ENCODE assay signal across 8 cellular contexts in genomic region chr3:195659136-195659533, GRCh38.
DNase-seq lines count a peak whose midpoint lies in the region; ATAC-seq, FAIRE-seq and TF ChIP-seq lines count a peak whose summit lies in the region.
"Not testable (repeated sequence)": the region's sequence is repeated elsewhere in the genome, so short reads cannot be mapped to it uniquely, and the experiment has no call there.

No MANE protein-coding gene starts in this region.

- H3F3A ChIP-seq in SU-DHL-6 (ENCODE audit: insufficient read depth) = peaks cover 10% of the 10 kb centered on the region
- not testable (repeated sequence) for H3F3A ChIP-seq in neural progenitor cell (ENCODE audit: low read depth)

- not testable (repeated sequence) for H2AFZ ChIP-seq in SU-DHL-6 (ENCODE audit: low read depth, low read length, severe bottlenecking); neural progenitor cell (replicated peaks)

- H3K36me3 Mint-ChIP-seq in activated T-cell treated with anti-CD3 and anti-CD28 coated beads, Interleukin-2, amount 50 U/mL, for 72 hours (ENCODE audit: insufficient read depth in 2 of 2); neural progenitor cell: not testable (repeated sequence)

- peak overlapping the region in 3 of 11 experiments; percentile 46 to 65 (median 54); a peak in 6 of 22 replicates for H3K9ac ChIP-seq in BLaER1 treated with 17β-estradiol and CSF1 and Interleukin-3, amounts not matched to agents 10 nM and 100 nM
- not testable (repeated sequence) for H3K9ac ChIP-seq in HUES64 (ENCODE audit: low read depth, low read length); SU-DHL-6 (ENCODE audit: low read length); neural progenitor cell

- H3K79me2 ChIP-seq in SU-DHL-6 (ENCODE audit: insufficient read depth, low read length); neural progenitor cell (ENCODE audit: low read depth): not testable (repeated sequence)

- H4K20me1 ChIP-seq in BLaER1 treated with 17β-estradiol and CSF1 and Interleukin-3, amounts not matched to agents 10 nM and 100 nM; SU-DHL-6 (ENCODE audit: low read depth, low read length); neural progenitor cell (ENCODE audit: low read depth): not testable (repeated sequence)

- peaks cover 14% of the 10 kb centered on the region for H3K4me1 Mint-ChIP-seq in activated T-cell treated with anti-CD3 and anti-CD28 coated beads, Interleukin-2, amount 50 U/mL, for 72 hours (ENCODE audit: low read depth)
- H3K4me1 Mint-ChIP-seq in neural progenitor cell = not testable (repeated sequence)

- not testable (repeated sequence) for TF ChIP-seq CTCF in SU-DHL-6 (IDR thresholded peaks at IDR 0.05; ENCODE audit: insufficient read depth, low read length, poor library complexity, severe bottlenecking); bronchial epithelial cell (IDR thresholded peaks at IDR 0.05; ENCODE audit: insufficient read depth, low read length, severe bottlenecking); heart right ventricle (IDR thresholded peaks at IDR 0.05); neural progenitor cell (IDR thresholded peaks at IDR 0.05); upper lobe of right lung (IDR thresholded peaks at IDR 0.05)

- H3K36me3 ChIP-seq in BLaER1 treated with 17β-estradiol and CSF1 and Interleukin-3, amounts not matched to agents 10 nM and 100 nM; HUES64 (ENCODE audit: insufficient read depth, low read length); SU-DHL-6 (ENCODE audit: low read length); bronchial epithelial cell (ENCODE audit: control insufficient read depth, insufficient read depth, low read length); neural progenitor cell; upper lobe of right lung: not testable (repeated sequence)
- peaks cover 0 to 17% (median 0%) of the 10 kb centered on the region in 9 donors for H3K36me3 ChIP-seq in heart right ventricle

- H3K27ac Mint-ChIP-seq in activated T-cell treated with anti-CD3 and anti-CD28 coated beads, Interleukin-2, amount 50 U/mL, for 72 hours; neural progenitor cell: not testable (repeated sequence)

- not testable (repeated sequence) for H3K27me3 ChIP-seq in BLaER1 treated with 17β-estradiol and CSF1 and Interleukin-3, amounts not matched to agents 10 nM and 100 nM; HUES64 (ENCODE audit: insufficient read depth, low read length); SU-DHL-6 (ENCODE audit: low read length); bronchial epithelial cell (ENCODE audit: control insufficient read depth, insufficient read depth, low read length); heart right ventricle; neural progenitor cell; upper lobe of right lung

- intact Hi-C loops in heart right ventricle (cut with DNase I); upper lobe of right lung (cut with DNase I): not testable (repeated sequence)

- not testable (repeated sequence) for H3K27ac ChIP-seq in BLaER1 treated with 17β-estradiol and CSF1 and Interleukin-3, amounts not matched to agents 10 nM and 100 nM; HUES64 (ENCODE audit: low read depth, low read length); SU-DHL-6 (ENCODE audit: low read depth, low read length); neural progenitor cell; upper lobe of right lung
- H3K27ac ChIP-seq in heart right ventricle = peak overlapping the region in 1 of 10 donors; percentile 31

- peak in 1 of 2 donors; percentile 16 for ATAC-seq in activated T-cell treated with anti-CD3 and anti-CD28 coated beads, Interleukin-2, amount 50 U/mL, for 72 hours (replicated peaks in 1 of 2)
- not testable (repeated sequence) for ATAC-seq in heart right ventricle, upper lobe of right lung

- not testable (repeated sequence) for H3K4me1 ChIP-seq in BLaER1 treated with 17β-estradiol and CSF1 and Interleukin-3, amounts not matched to agents 10 nM and 100 nM; HUES64 (ENCODE audit: insufficient read depth, low read length); heart right ventricle; neural progenitor cell; upper lobe of right lung

- not testable (repeated sequence) for H3K9me2 ChIP-seq in SU-DHL-6 (replicated peaks; ENCODE audit: insufficient read depth, low read length)

- H3K27me3 Mint-ChIP-seq in activated T-cell treated with anti-CD3 and anti-CD28 coated beads, Interleukin-2, amount 50 U/mL, for 72 hours (ENCODE audit: low read depth); neural progenitor cell (ENCODE audit: insufficient read depth, low read depth): not testable (repeated sequence)

- H3K9me3 ChIP-seq in BLaER1 treated with 17β-estradiol and CSF1 and Interleukin-3, amounts not matched to agents 10 nM and 100 nM (replicated peaks in 1 of 11); HUES64 (ENCODE audit: insufficient read depth, low read depth, low read length); SU-DHL-6 (ENCODE audit: insufficient read depth, low read length); heart right ventricle; neural progenitor cell (ENCODE audit: low read depth); upper lobe of right lung: not testable (repeated sequence)

- FAIRE-seq in bronchial epithelial cell (lab: Jason Lieb, UNC) = not testable (repeated sequence)

- peak overlapping the region; percentile 35 to 69 (median 65); a peak in 18 of 20 replicates for H3K4me3 ChIP-seq in BLaER1 treated with 17β-estradiol and CSF1 and Interleukin-3, amounts not matched to agents 10 nM and 100 nM
- H3K4me3 ChIP-seq in HUES64 (ENCODE audit: low read length) = 0 out of 2 replicates have a peak overlapping the region, but pooled peaks have one; percentile 21
- H3K4me3 ChIP-seq in SU-DHL-6 (ENCODE audit: insufficient read depth, low read length, poor library complexity, severe bottlenecking) = not testable (repeated sequence)
- peak overlapping the region; percentile 17 for H3K4me3 ChIP-seq in bronchial epithelial cell (ENCODE audit: low read depth, low read length)
- peak overlapping the region in 7 of 10 donors; percentile 56 to 75 (median 64) for H3K4me3 ChIP-seq in heart right ventricle
- H3K4me3 ChIP-seq in neural progenitor cell = peak overlapping the region; percentile 40
- H3K4me3 ChIP-seq in upper lobe of right lung = peak overlapping the region; percentile 71

- DNase-seq in activated T-cell treated with anti-CD3 and anti-CD28 coated beads, Interleukin-2, amount 50 U/mL, for 72 hours; bronchial epithelial cell (ENCODE audit: low read depth); heart right ventricle; neural progenitor cell (ENCODE audit: low spot score); upper lobe of right lung: not testable (repeated sequence)

- H3K9me3 Mint-ChIP-seq in activated T-cell treated with anti-CD3 and anti-CD28 coated beads, Interleukin-2, amount 50 U/mL, for 72 hours; neural progenitor cell: not testable (repeated sequence)

- H3K4me2 ChIP-seq in BLaER1 treated with 17β-estradiol and CSF1 and Interleukin-3, amounts not matched to agents 10 nM and 100 nM = peak overlapping the region; percentile 32 to 56 (median 46); a peak in 16 of 22 replicates
- H3K4me2 ChIP-seq in SU-DHL-6 (ENCODE audit: low read depth, low read length, poor library complexity, severe bottlenecking) = peak overlapping the region; percentile 41
- H3K4me2 ChIP-seq in neural progenitor cell = peak overlapping the region; percentile 75

- peak overlapping the region; percentile 59 to 65 for H3K4me3 Mint-ChIP-seq in activated T-cell treated with anti-CD3 and anti-CD28 coated beads, Interleukin-2, amount 50 U/mL, for 72 hours
- peak overlapping the region; percentile 73 for H3K4me3 Mint-ChIP-seq in neural progenitor cell

- WGBS in HUES64 = 63% methylated on average over 1 of the region's 7 CpGs
- WGBS in heart right ventricle, 2 donors = 38 to 76% methylated on average over 1 of the region's 7 CpGs
